Comparison of ENCODE assay signal across 13 cellular contexts in genomic region chr17:50806141-50806643, GRCh38. TPM values are rescaled to one million over a fixed set of nuclear protein-coding genes. Genes with fewer than 3 reads are reported as not detected.
DNase-seq lines count a peak whose midpoint lies in the region; ATAC-seq, FAIRE-seq and TF ChIP-seq lines count a peak whose summit lies in the region.
"Had no signal": no experiment of that assay in that cellular context is flagged by ENCODE, and none has a peak within 500 bp of the region (broad histone marks: within the 10 kb centered on the region; RNA-seq: fewer than 3 reads in every experiment).

No MANE protein-coding gene starts in this region.

- no peak overlapping the region for H4K5ac ChIP-seq in H1 (ENCODE audit: insufficient read length, low read depth, low read length)

- H3K4me3 ChIP-seq in GM12875 (ENCODE audit: low read depth, low read length) (no peak overlapping the region), H1 (ENCODE audit: extremely low read depth in 1 of 4, insufficient read depth in 2 of 4, low read depth in 3 of 4, low read length in 4 of 4) (no peak overlapping the region), neuronal stem cell (ENCODE audit: low read length in 2 of 2) (no peak overlapping the region)

- H3K18ac ChIP-seq in H1 (ENCODE audit: extremely low read depth, low read length) (peak overlapping the region; percentile 78), neuronal stem cell (ENCODE audit: low read length) (peak overlapping the region; percentile 62)

- H3K79me2 ChIP-seq in H1 (ENCODE audit: control insufficient read depth in 1 of 2, insufficient read depth in 2 of 2, low read length in 2 of 2) = no peaks in the 10 kb centered on the region

- H3K36me3 ChIP-seq in H1 (ENCODE audit: control insufficient read depth in 2 of 4, insufficient read depth in 4 of 4, low read length in 3 of 4) = no peaks in the 10 kb centered on the region
- no peaks in the 10 kb centered on the region for H3K36me3 ChIP-seq in neuronal stem cell (replicated peaks in 1 of 2; ENCODE audit: control insufficient read depth in 2 of 2, insufficient read depth in 2 of 2, low read length in 2 of 2)

- no peaks in the 10 kb centered on the region for H3K4me1 Mint-ChIP-seq in activated naive CD8-positive, alpha-beta T cell treated with anti-CD3 and anti-CD28 coated beads, Interleukin-2, amount 50 U/mL, for 24 hours
- H3K4me1 Mint-ChIP-seq in activated T-cell treated with anti-CD3 and anti-CD28 coated beads, Interleukin-2, amount 50 U/mL, for 24 hours (ENCODE audit: low read depth) = no peaks in the 10 kb centered on the region
- H3K4me1 Mint-ChIP-seq: stimulated activated naive B cell treated with anti-CD40 and anti-IgM and Interleukin-4, amounts not matched to agents 10 μg/mL and 1 μg/mL and 100 μg/mL, for 72 hours had no signal

- no peak for TF ChIP-seq POLR2A in H1 (IDR thresholded peaks at IDR 0.05; ENCODE audit: control extremely low read depth in 1 of 2, low read depth in 2 of 2, low read length in 2 of 2)

- no peaks in the 10 kb centered on the region for H3K23me2 ChIP-seq in H1 (ENCODE audit: low read depth, low read length)

- no peak overlapping the region for H3K4me3 Mint-ChIP-seq in activated naive CD8-positive, alpha-beta T cell treated with anti-CD3 and anti-CD28 coated beads, Interleukin-2, amount 50 U/mL, for 24 hours
- no peak overlapping the region for H3K4me3 Mint-ChIP-seq in activated T-cell treated with anti-CD3 and anti-CD28 coated beads, Interleukin-2, amount 50 U/mL, for 24 hours
- H3K4me3 Mint-ChIP-seq: stimulated activated naive B cell treated with anti-CD40 and anti-IgM and Interleukin-4, amounts not matched to agents 10 μg/mL and 1 μg/mL and 100 μg/mL, for 72 hours had no signal

- no peaks in the 10 kb centered on the region for H3K36me3 Mint-ChIP-seq in activated naive CD8-positive, alpha-beta T cell treated with anti-CD3 and anti-CD28 coated beads, Interleukin-2, amount 50 U/mL, for 24 hours (ENCODE audit: low read depth)
- H3K36me3 Mint-ChIP-seq in activated T-cell treated with anti-CD3 and anti-CD28 coated beads, Interleukin-2, amount 50 U/mL, for 24 hours (ENCODE audit: low read depth) = no peaks in the 10 kb centered on the region
- H3K36me3 Mint-ChIP-seq: stimulated activated naive B cell treated with anti-CD40 and anti-IgM and Interleukin-4, amounts not matched to agents 10 μg/mL and 1 μg/mL and 100 μg/mL, for 72 hours had no signal

- no peaks in the 10 kb centered on the region for H3K9me3 Mint-ChIP-seq in activated naive CD8-positive, alpha-beta T cell treated with anti-CD3 and anti-CD28 coated beads, Interleukin-2, amount 50 U/mL, for 24 hours
- no peaks in the 10 kb centered on the region for H3K9me3 Mint-ChIP-seq in activated T-cell treated with anti-CD3 and anti-CD28 coated beads, Interleukin-2, amount 50 U/mL, for 24 hours
- H3K9me3 Mint-ChIP-seq: stimulated activated naive B cell treated with anti-CD40 and anti-IgM and Interleukin-4, amounts not matched to agents 10 μg/mL and 1 μg/mL and 100 μg/mL, for 72 hours had no signal

- no peak overlapping the region; the same call in 1 of the 2 replicates for H2AFZ ChIP-seq in H1 (ENCODE audit: low read length)
- no peak overlapping the region for H2AFZ ChIP-seq in neuronal stem cell (ENCODE audit: low read length)

- H3K27me3 Mint-ChIP-seq in activated naive CD8-positive, alpha-beta T cell treated with anti-CD3 and anti-CD28 coated beads, Interleukin-2, amount 50 U/mL, for 24 hours = no peaks in the 10 kb centered on the region
- no peaks in the 10 kb centered on the region for H3K27me3 Mint-ChIP-seq in activated T-cell treated with anti-CD3 and anti-CD28 coated beads, Interleukin-2, amount 50 U/mL, for 24 hours
- H3K27me3 Mint-ChIP-seq: stimulated activated naive B cell treated with anti-CD40 and anti-IgM and Interleukin-4, amounts not matched to agents 10 μg/mL and 1 μg/mL and 100 μg/mL, for 72 hours had no signal

- no peak for FAIRE-seq in H1 (lab: Jason Lieb, UNC)

- no peak overlapping the region for H3K27ac Mint-ChIP-seq in activated naive CD8-positive, alpha-beta T cell treated with anti-CD3 and anti-CD28 coated beads, Interleukin-2, amount 50 U/mL, for 24 hours
- no peak overlapping the region for H3K27ac Mint-ChIP-seq in activated T-cell treated with anti-CD3 and anti-CD28 coated beads, Interleukin-2, amount 50 U/mL, for 24 hours
- H3K27ac Mint-ChIP-seq: stimulated activated naive B cell treated with anti-CD40 and anti-IgM and Interleukin-4, amounts not matched to agents 10 μg/mL and 1 μg/mL and 100 μg/mL, for 72 hours had no signal

- H2AK5ac ChIP-seq in H1 (ENCODE audit: low read depth, low read length) = no peak overlapping the region
- H2AK5ac ChIP-seq in neuronal stem cell (ENCODE audit: low read depth, low read length) = peak overlapping the region; percentile 58

- no peaks in the 10 kb centered on the region for H4K20me1 ChIP-seq in H1 (replicated peaks in 1 of 2; ENCODE audit: control insufficient read depth in 1 of 2, insufficient read depth in 2 of 2, low read length in 2 of 2)

- H3K27me3 ChIP-seq in H1 (replicated peaks in 1 of 4; ENCODE audit: control insufficient read depth in 3 of 4, extremely low read depth in 1 of 4, insufficient read depth in 3 of 4, low read length in 3 of 4) = no peaks in the 10 kb centered on the region
- H3K27me3 ChIP-seq in neuronal stem cell (ENCODE audit: control insufficient read depth in 3 of 3, insufficient read depth in 3 of 3, low read depth in 1 of 3, low read length in 3 of 3) = peaks cover 0 to 15% (median 0%) of the 10 kb centered on the region in 3 experiments

- ATAC-seq in HG02798 (IDR thresholded peaks at IDR 0.05; ENCODE audit: poor library complexity, unreplicated experiment) = no peak
- no peak for ATAC-seq in activated naive CD8-positive, alpha-beta T cell treated with anti-CD3 and anti-CD28 coated beads, Interleukin-2, amount 50 U/mL, for 24 hours
- ATAC-seq: esophagus mucosa; stimulated activated naive B cell treated with anti-CD40 and anti-IgM and Interleukin-4, amounts not matched to agents 10 μg/mL and 1 μg/mL and 100 μg/mL, for 72 hours had no signal

- TF ChIP-seq CTCF in GM12875 (IDR thresholded peaks at IDR 0.05; ENCODE audit: borderline replicate concordance, insufficient read depth, low read depth, low read length) (peak; percentile 32; the same call in 1 of the 2 replicates), H1 (IDR thresholded peaks at IDR 0.05; ENCODE audit: control extremely low read depth in 1 of 3, insufficient read depth in 1 of 3, low read depth in 1 of 3, low read length in 3 of 3) (peak; percentile 54 to 61 (median 58))

- peak overlapping the region; percentile 90; the same call in 1 of the 2 replicates for H2BK20ac ChIP-seq in H1 (ENCODE audit: low read length)

- no peaks in the 10 kb centered on the region for H3K4me1 ChIP-seq in H1 (replicated peaks in 1 of 4; ENCODE audit: control insufficient read depth in 3 of 4, insufficient read depth in 4 of 4, low read length in 3 of 4)
- peaks cover 0 to 3% of the 10 kb centered on the region in 2 donors for H3K4me1 ChIP-seq in neuronal stem cell (ENCODE audit: control insufficient read depth in 2 of 2, insufficient read depth in 1 of 2, low read depth in 1 of 2, low read length in 2 of 2)

- no peak overlapping the region for H3K23ac ChIP-seq in H1 (ENCODE audit: insufficient read length)
- no peak overlapping the region for H3K23ac ChIP-seq in neuronal stem cell (ENCODE audit: low read depth, low read length, poor library complexity)

- H4K91ac ChIP-seq in H1 (replicated peaks; ENCODE audit: insufficient read length, low read length) (no peak overlapping the region), neuronal stem cell (ENCODE audit: low read depth, low read length, poor library complexity) (no peak overlapping the region)

- no peak overlapping the region for H3K9ac ChIP-seq in H1 (replicated peaks in 1 of 4; ENCODE audit: extremely low read depth in 1 of 4, low read depth in 3 of 4, low read length in 3 of 4)
- H3K9ac ChIP-seq in neuronal stem cell (ENCODE audit: low read depth, low read length, poor library complexity) = no peak overlapping the region

- CTCF ChIA-PET in H1 (lab: Charles Lee; ENCODE audit: partially characterized antibody) = interaction anchor here (0.5 to 3.8 kb wide), 28 partner anchors 9 to 327 kb away, joined by 3 to 41 read pairs (median 4); partner anchors contain the start of gene WFIKKN2

- H4K8ac ChIP-seq in H1 (ENCODE audit: extremely low read depth, insufficient read depth, low read length) (peak overlapping the region; percentile 35; the same call in 1 of the 2 replicates), neuronal stem cell (ENCODE audit: low read depth, low read length) (no peak overlapping the region)

- POLR2A ChIA-PET in H1 (lab: Charles Lee; ENCODE audit: partially characterized antibody) = interaction anchor here (0.6 to 2.1 kb wide), 5 partner anchors 9 to 253 kb away, joined by 3 to 8 read pairs (median 3); partner anchors contain the start of gene TOB1

- H3K4ac ChIP-seq in H1 (replicated peaks; ENCODE audit: insufficient read length, low read depth, low read length) = peak overlapping the region; percentile 32
- H3K4ac ChIP-seq in neuronal stem cell (ENCODE audit: low read length) = peak overlapping the region; percentile 70

- H3K56ac ChIP-seq in H1 (replicated peaks; ENCODE audit: insufficient read length, low read depth, low read length) = no peak overlapping the region

- no peak for TF ChIP-seq EP300 in H1 (IDR thresholded peaks at IDR 0.05; ENCODE audit: borderline replicate concordance in 1 of 2, low read depth in 2 of 2, low read length in 2 of 2)

- H3K14ac ChIP-seq in H1 (ENCODE audit: insufficient read length) (no peak overlapping the region), neuronal stem cell (ENCODE audit: low read length) (no peak overlapping the region)

- H2BK5ac ChIP-seq in H1 (ENCODE audit: low read depth, low read length) (peak overlapping the region; percentile 68; the same call in 1 of the 2 replicates), neuronal stem cell (ENCODE audit: low read length) (no peak overlapping the region)

- H3K79me1 ChIP-seq in H1 (ENCODE audit: low read depth, low read length) = no peaks in the 10 kb centered on the region
- H3K79me1 ChIP-seq in neuronal stem cell (ENCODE audit: low read depth, low read length) = no peaks in the 10 kb centered on the region

- H2BK15ac ChIP-seq in H1 (ENCODE audit: low read length) (no peak overlapping the region), neuronal stem cell (ENCODE audit: low read length) (peak overlapping the region; percentile 73)

- 82% methylated on average over 11 of the region's 11 CpGs; no CpG with 5 or more reads in 1 of the 2 experiments for WGBS in H1 (ENCODE audit: extremely low coverage in 1 of 2, insufficient coverage in 1 of 2, insufficient read length in 1 of 2, insufficient replicate concordance in 2 of 2, low coverage in 1 of 2, low lambda C conversion rate in 2 of 2, missing lambda C conversion rate in 1 of 2), 2 experiments
- no CpG with 5 or more reads among the region's 11 CpGs for WGBS in neuronal stem cell (ENCODE audit: extremely low coverage in 2 of 2, insufficient read length in 2 of 2, insufficient replicate concordance in 1 of 2), 2 donors

- H3K4me2 ChIP-seq in H1 (ENCODE audit: insufficient read depth in 1 of 2, low read depth in 2 of 2, low read length in 2 of 2) (no peak overlapping the region), neuronal stem cell (ENCODE audit: insufficient read depth, low read length, poor library complexity, severe bottlenecking) (no peak overlapping the region)

- DNase-seq in NCI-H1092 treated with DMSO at 0.1 percent for 48 hours (lab: John Stamatoyannopoulos, UW) (peak; percentile 28), H1 (ENCODE audit: low read depth in 1 of 2, low spot score in 2 of 2) (peak in 1 of 2 experiments; percentile 68), neuronal stem cell (ENCODE audit: low spot score) (no peak), DMS53 treated with DMSO at 0.1 percent for 48 hours (lab: John Stamatoyannopoulos, UW; ENCODE audit: unreplicated experiment) (no peak)
- no peak for DNase-seq in activated naive CD8-positive, alpha-beta T cell treated with anti-CD3 and anti-CD28 coated beads, Interleukin-2, amount 50 U/mL, for 24 hours
- DNase-seq in activated T-cell treated with anti-CD3 and anti-CD28 coated beads, Interleukin-2, amount 50 U/mL, for 24 hours = no peak
- DNase-seq: activated CD4-positive, CD25-positive, alpha-beta regulatory T cell; caudate nucleus; nucleus accumbens; stimulated activated naive B cell treated with anti-CD40 and anti-IgM and Interleukin-4, amounts not matched to agents 10 μg/mL and 1 μg/mL and 100 μg/mL, for 72 hours had no signal

- H2BK120ac ChIP-seq in H1 (replicated peaks; ENCODE audit: low read depth, low read length) (no peak overlapping the region), neuronal stem cell (ENCODE audit: low read depth, low read length) (no peak overlapping the region)

- H2BK12ac ChIP-seq in H1 (ENCODE audit: low read depth, low read length) (peak overlapping the region; percentile 60; the same call in 1 of the 2 replicates), neuronal stem cell (ENCODE audit: low read length) (peak overlapping the region; percentile 76)

- H3K27ac ChIP-seq in H1 (ENCODE audit: low read depth, low read length) (no peak overlapping the region), neuronal stem cell (replicated peaks; ENCODE audit: low read length) (no peak overlapping the region)

- peak; percentile 37 to 53; a peak in 3 of 4 replicates for TF ChIP-seq RAD21 in H1 (IDR thresholded peaks at IDR 0.05 in 1 of 2, conservative IDR thresholded peaks at IDR 0.05 in 1 of 2; ENCODE audit: low read depth in 2 of 2, low read length in 2 of 2)

- H3K9me3 ChIP-seq in H1 (ENCODE audit: insufficient read depth in 2 of 2, low read depth in 1 of 2, low read length in 1 of 2) = no peaks in the 10 kb centered on the region
- H3K9me3 ChIP-seq in neuronal stem cell (replicated peaks in 1 of 2; ENCODE audit: control insufficient read depth in 2 of 2, insufficient read depth in 1 of 2, low read depth in 1 of 2, low read length in 2 of 2) = no peaks in the 10 kb centered on the region

RNA-seq across cellular contexts. Expression of gene WFIKKN2, which starts 29.2 kb away (rescaled TPM):
- total RNA-seq in H1 (2021; fragmentation: NEBNext Ultra II Directional; extraction: Animal tissue kit (Norgen Biotek cat#: 25700)) = 0.07 TPM in 1 of 2 replicates, not detected in the other
- polyA plus RNA-seq in H1 (2011; rRNA removed) = 0.30 and 0.33 TPM in 2 replicates
- polyA plus RNA-seq in H1 (2011; cell fraction: cytosol; rRNA removed) = 0.30 TPM
- 0.29 TPM for polyA plus RNA-seq in H1 (2011; cell fraction: nucleus; rRNA removed)
- polyA plus RNA-seq in H1 (2012, experiment 1 of 2) = 0.10 to 0.39 TPM (median 0.29 TPM) in 4 replicates
- polyA plus RNA-seq in H1 (2012, experiment 2 of 2) = 0.22 TPM
- 0.10 TPM for polyA plus RNA-seq in H1 (2013, experiment 1 of 2)
- polyA plus RNA-seq in H1 (2013, experiment 2 of 2) = 0.06 TPM
- 0.19 and 0.39 TPM in 2 replicates for polyA minus RNA-seq in H1 (2011; rRNA and poly(A)+ RNA removed)
- polyA minus RNA-seq in H1 (2011; cell fraction: cytosol; rRNA and poly(A)+ RNA removed) = 0.29 TPM
- polyA minus RNA-seq in H1 (2011; cell fraction: nucleus; rRNA and poly(A)+ RNA removed) = not detected
- 0.03 TPM for polyA plus RNA-seq in neuronal stem cell (2013, experiment 1 of 2)
- 0.01 TPM for polyA plus RNA-seq in neuronal stem cell (2013, experiment 2 of 2)
- total RNA-seq: esophagus mucosa had no signal

RNA-seq across cellular contexts. Expression of gene ANKRD40CL, which starts 38.9 kb away (rescaled TPM):
- total RNA-seq in H1 (2021; fragmentation: NEBNext Ultra II Directional; extraction: Animal tissue kit (Norgen Biotek cat#: 25700)) = not detected in 2 replicates
- polyA plus RNA-seq in H1 (2011; rRNA removed) = not detected in 2 replicates
- not detected for polyA plus RNA-seq in H1 (2011; cell fraction: cytosol; rRNA removed)
- polyA plus RNA-seq in H1 (2011; cell fraction: nucleus; rRNA removed) = not detected
- not detected in 4 replicates for polyA plus RNA-seq in H1 (2012, experiment 1 of 2)
- not detected for polyA plus RNA-seq in H1 (2012, experiment 2 of 2)
- not detected for polyA plus RNA-seq in H1 (2013, experiment 1 of 2)
- polyA plus RNA-seq in H1 (2013, experiment 2 of 2) = not detected
- not detected in 2 replicates for polyA minus RNA-seq in H1 (2011; rRNA and poly(A)+ RNA removed)
- polyA minus RNA-seq in H1 (2011; cell fraction: cytosol; rRNA and poly(A)+ RNA removed) = not detected
- not detected for polyA minus RNA-seq in H1 (2011; cell fraction: nucleus; rRNA and poly(A)+ RNA removed)
- polyA plus RNA-seq in neuronal stem cell (2013, experiment 1 of 2) = not detected
- not detected for polyA plus RNA-seq in neuronal stem cell (2013, experiment 2 of 2)
- total RNA-seq: esophagus mucosa had no signal

RNA-seq across cellular contexts. Expression of gene TOB1, which starts 60.0 kb away (rescaled TPM):
- total RNA-seq in H1 (2021; fragmentation: NEBNext Ultra II Directional; extraction: Animal tissue kit (Norgen Biotek cat#: 25700)) = 20.8 and 26.7 TPM in 2 replicates
- polyA plus RNA-seq in H1 (2011; rRNA removed) = 9.7 and 14.4 TPM in 2 replicates
- polyA plus RNA-seq in H1 (2011; cell fraction: cytosol; rRNA removed) = 12.0 TPM
- polyA plus RNA-seq in H1 (2011; cell fraction: nucleus; rRNA removed) = 17.7 TPM
- polyA plus RNA-seq in H1 (2012, experiment 1 of 2) = 24.8 to 32.2 TPM (median 27.7 TPM) in 4 replicates
- 5.9 TPM for polyA plus RNA-seq in H1 (2012, experiment 2 of 2)
- 21.6 TPM for polyA plus RNA-seq in H1 (2013, experiment 1 of 2)
- polyA plus RNA-seq in H1 (2013, experiment 2 of 2) = 22.3 TPM
- 22.6 and 27.7 TPM in 2 replicates for polyA minus RNA-seq in H1 (2011; rRNA and poly(A)+ RNA removed)
- 22.5 TPM for polyA minus RNA-seq in H1 (2011; cell fraction: cytosol; rRNA and poly(A)+ RNA removed)
- polyA minus RNA-seq in H1 (2011; cell fraction: nucleus; rRNA and poly(A)+ RNA removed) = 52.2 TPM
- 44.9 TPM for polyA plus RNA-seq in neuronal stem cell (2013, experiment 1 of 2)
- polyA plus RNA-seq in neuronal stem cell (2013, experiment 2 of 2) = 45.0 TPM
